8 cellular contexts compared by ENCODE assay signal in genomic region chr2:68121873-68122679, GRCh38. TPM values are rescaled to one million over a fixed set of nuclear protein-coding genes. Genes with fewer than 3 reads are reported as not detected.
A peak's percentile ranks its signal among the peaks of the same experiment; 100 is the strongest.
DNase-seq lines count a peak whose midpoint lies in the region; ATAC-seq and TF ChIP-seq lines count a peak whose summit lies in the region.

No MANE protein-coding gene starts in this region.

- BruUV-seq in HCT116 (replicated peaks; lab: Mats Ljungman, UMichigan), result no TSS peak

- DNase-seq in HCT116 (ENCODE audit: low read depth, low spot score) (peak; percentile 70), NCI-H82 treated with DMSO at 0.1 percent for 48 hours (lab: John Stamatoyannopoulos, UW; ENCODE audit: unreplicated experiment) (peak; percentile 62), epidermal melanocyte (ENCODE audit: insufficient read length, low spot score) (peak; percentile 72), myocyte (ENCODE audit: low read depth) (peak; percentile 86)
- peak; percentile 36 for DNase-seq in activated CD8-positive, alpha-beta memory T cell treated with anti-CD3 and anti-CD28 coated beads, Interleukin-2, amount 50 U/mL, for 1 hour (ENCODE audit: extremely low read depth)
- DNase-seq in stimulated activated CD8-positive, alpha-beta memory T cell treated with anti-CD3 and anti-CD28 coated beads, Interleukin-4, amount 100 ng/mL, for 48 hours, result peak; percentile 92

- H3K4me1 ChIP-seq in HCT116 (ENCODE audit: control insufficient read depth in 1 of 2, insufficient read depth in 2 of 2, low read length in 2 of 2), result peaks cover 0 to 4% of the 10 kb centered on the region in 2 experiments; a peak in 1 of 4 replicates

- no peak overlapping the region for H3K9ac ChIP-seq in HCT116 (ENCODE audit: low read length)

- no peaks in the 10 kb centered on the region for H3K27me3 ChIP-seq in HCT116 (ENCODE audit: insufficient read depth, low read length)

- POLR2A ChIA-PET in HCT116 (lab: Charles Lee), result interaction anchor here (0.6 kb wide), 1 partner anchor 335 kb away, joined by 4 read pairs; no protein-coding TSS in a partner anchor

- peak; percentile 86 for TF ChIP-seq CTCF in C4-2B (conservative IDR thresholded peaks at IDR 0.05)
- peak; percentile 91 to 98 (median 97) for TF ChIP-seq CTCF in HCT116 (IDR thresholded peaks at IDR 0.05 in 2 of 3, conservative IDR thresholded peaks at IDR 0.05 in 1 of 3; ENCODE audit: borderline replicate concordance in 1 of 3, insufficient read depth in 1 of 3, low read depth in 2 of 3, low read length in 2 of 3)

- ATAC-seq in HCT116 (peak; percentile 91), GM21529 (IDR thresholded peaks at IDR 0.05; ENCODE audit: unreplicated experiment) (no peak)

- TF ChIP-seq POLR2A in HCT116 (IDR thresholded peaks at IDR 0.05; ENCODE audit: borderline replicate concordance, extremely low read depth, insufficient read depth, insufficient read length), result no peak

- H3K79me2 ChIP-seq in HCT116 (ENCODE audit: insufficient read depth, low read length), result no peaks in the 10 kb centered on the region

- H3K4me2 ChIP-seq in HCT116 (ENCODE audit: low read length), result peak overlapping the region; percentile 39; the same call in 1 of the 2 replicates

- no peaks in the 10 kb centered on the region for H3K9me3 ChIP-seq in HCT116 (ENCODE audit: control insufficient read depth in 1 of 2, insufficient read depth in 1 of 2, low read depth in 1 of 2, low read length in 2 of 2)

- intact Hi-C loops in HCT116 (cut with micrococcal nuclease), result loop anchor here (1.0 to 5.0 kb wide), 5 partner anchors 63 to 319 kb away; no protein-coding TSS in a partner anchor

- H3K36me3 ChIP-seq in HCT116 (ENCODE audit: control insufficient read depth in 1 of 2, insufficient read depth in 2 of 2, low read length in 2 of 2), result no peaks in the 10 kb centered on the region

- no peaks in the 10 kb centered on the region for H4K20me1 ChIP-seq in HCT116 (ENCODE audit: insufficient read depth)

- CTCF ChIA-PET in HCT116 (lab: Charles Lee), result interaction anchor here (0.7 to 3.8 kb wide), 20 partner anchors 9 to 891 kb away, joined by 3 to 31 read pairs (median 6); partner anchors contain the start of gene ANTXR1

- H2AFZ ChIP-seq in HCT116 (ENCODE audit: low read depth, low read length, poor library complexity, severe bottlenecking), result no peak overlapping the region

- RAD21 ChIA-PET in HCT116 (lab: Charles Lee; ENCODE audit: low non-redundant PET in 1 of 2, low total read pairs in 2 of 2, uncharacterized antibody in 2 of 2, unreplicated experiment in 2 of 2), result interaction anchor here (0.6 to 1.4 kb wide), 4 partner anchors 161 to 320 kb away, joined by 3 to 4 read pairs (median 3); no protein-coding TSS in a partner anchor

- no peaks in the 10 kb centered on the region for H3K9me2 ChIP-seq in HCT116 (ENCODE audit: insufficient read depth)

- TF ChIP-seq RAD21 in HCT116 (IDR thresholded peaks at IDR 0.05; ENCODE audit: low read depth), result peak; percentile 95

- no peak overlapping the region for H3K4me3 ChIP-seq in HCT116 (replicated peaks in 1 of 2; ENCODE audit: low read depth in 1 of 2, low read length in 2 of 2)

- no peak overlapping the region for H3K27ac ChIP-seq in C4-2B
- H3K27ac ChIP-seq in HCT116 (ENCODE audit: low read depth, low read length), result no peak overlapping the region

TF ChIP-seq in HCT116, 20 proteins besides CTCF, POLR2A, EP300 and RAD21:
- TF ChIP-seq ZFX (IDR thresholded peaks at IDR 0.05) (no peak), SIN3A (IDR thresholded peaks at IDR 0.05; ENCODE audit: low read depth) (no peak), YY1 (IDR thresholded peaks at IDR 0.05; ENCODE audit: extremely low read depth, insufficient replicate concordance, low read depth, low read length) (no peak), MAX (IDR thresholded peaks at IDR 0.05) (no peak), ATF3 (IDR thresholded peaks at IDR 0.05) (no peak), ZNF274 (IDR thresholded peaks at IDR 0.05; ENCODE audit: low read depth, low read length) (no peak), EZH2phosphoT487 (IDR thresholded peaks at IDR 0.05; ENCODE audit: borderline replicate concordance) (no peak), SP1 (IDR thresholded peaks at IDR 0.05; ENCODE audit: low read depth) (no peak), POLR2AphosphoS5 (IDR thresholded peaks at IDR 0.05; ENCODE audit: low read depth, low read length) (no peak), REST (IDR thresholded peaks at IDR 0.05; ENCODE audit: low read depth) (no peak), CEBPB (IDR thresholded peaks at IDR 0.05; ENCODE audit: low read depth) (no peak)

RNA-seq across cellular contexts. Expression of gene PNO1, which starts 35.6 kb away (rescaled TPM):
- total RNA-seq in HCT116 (2021; ENCODE audit: unreplicated experiment), result 23.3 TPM
- polyA plus RNA-seq in HCT116 (2012), result 11.9 and 15.0 TPM in 2 replicates
- 23.7 and 23.8 TPM in 2 replicates for total RNA-seq in myocyte
- polyA plus RNA-seq in myocyte (2012), result 18.2 TPM

RNA-seq across cellular contexts. Expression of gene C1D, which starts 59.3 kb away (rescaled TPM):
- total RNA-seq in HCT116 (2021; ENCODE audit: unreplicated experiment), result 21.1 TPM
- polyA plus RNA-seq in HCT116 (2012), result 7.8 and 10.4 TPM in 2 replicates
- 26.8 and 48.7 TPM in 2 replicates for total RNA-seq in myocyte
- 21.9 TPM for polyA plus RNA-seq in myocyte (2012)

Comparison
In these comparisons a context has a peak if more than half of its experiments do, and no peak if none do; other contexts are left out.
1. DNase-seq: peak in every context shown above with its lines; median percentile 92 in stimulated activated CD8-positive, alpha-beta memory T cell treated with anti-CD3 and anti-CD28 coated beads, Interleukin-4, amount 100 ng/mL, for 48 hours; 86 in myocyte; 72 in epidermal melanocyte; 70 in HCT116; 62 in NCI-H82 treated with DMSO at 0.1 percent for 48 hours; 36 in activated CD8-positive, alpha-beta memory T cell treated with anti-CD3 and anti-CD28 coated beads, Interleukin-2, amount 50 U/mL, for 1 hour.